ENCODE assay signal across 11 cellular contexts in the genomic region with DNA sequence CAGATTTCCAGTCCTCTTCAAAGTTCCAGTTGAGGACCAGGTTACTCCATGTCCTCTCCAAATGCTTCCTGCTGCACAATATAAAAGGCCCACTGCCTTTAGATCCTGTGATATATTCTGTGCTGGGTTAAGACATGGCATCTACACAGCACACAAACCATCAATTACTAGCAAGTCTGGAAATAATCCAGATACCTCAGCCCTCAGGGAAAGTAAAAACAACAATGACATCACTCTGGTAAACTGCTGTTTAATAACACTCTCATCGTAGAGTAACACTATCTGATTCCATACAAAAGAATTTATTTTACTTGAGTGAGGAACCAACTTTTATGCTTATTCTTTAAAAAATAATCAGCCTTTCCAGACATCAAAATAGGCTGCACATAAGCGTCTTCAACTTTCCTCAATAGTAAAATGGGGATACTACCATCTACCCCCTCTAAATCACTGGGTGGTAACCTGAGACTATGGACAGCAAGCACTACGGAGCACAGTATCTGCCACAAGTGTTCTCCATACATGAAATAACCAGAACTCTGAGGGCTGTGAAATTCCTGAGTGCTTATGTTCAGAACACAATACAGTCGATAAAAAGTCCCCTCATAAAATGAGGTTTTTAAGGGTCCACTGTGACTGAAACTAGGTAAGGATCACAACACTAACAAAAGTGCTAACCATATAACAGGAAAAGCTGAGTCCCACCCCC. TPM values are rescaled to one million over a fixed set of nuclear protein-coding genes. Genes with fewer than 3 reads are reported as not detected.
A peak's percentile ranks its signal among the peaks of the same experiment; 100 is the strongest.
DNase-seq lines count a peak whose midpoint lies in the region; ATAC-seq and TF ChIP-seq lines count a peak whose summit lies in the region.
"Had no signal": no experiment of that assay in that cellular context is flagged by ENCODE, and none has a peak within 500 bp of the region (broad histone marks: within the 10 kb centered on the region; RNA-seq: fewer than 3 reads in every experiment).

No MANE protein-coding gene starts in this region.

- no peak for TF ChIP-seq CTCF in omental fat pad (IDR thresholded peaks at IDR 0.05)

- no peak for ATAC-seq in omental fat pad (ENCODE audit: low FRiP score)
- ATAC-seq in GM18868 (IDR thresholded peaks at IDR 0.05; ENCODE audit: unreplicated experiment) = no peak
- no peak for ATAC-seq in HG03139 (IDR thresholded peaks at IDR 0.05; ENCODE audit: unreplicated experiment)
- ATAC-seq: K562 had no signal

- DNase-seq in GM03348 (ENCODE audit: low spot score) = peak; percentile 11
- peak; percentile 1 for DNase-seq in NCI-H345 treated with DMSO at 0.1 percent for 48 hours (lab: John Stamatoyannopoulos, UW; ENCODE audit: unreplicated experiment)
- peak; percentile 67 for DNase-seq in dermis blood vessel endothelial cell
- peak; percentile 48 for DNase-seq in non-pigmented ciliary epithelial cell (ENCODE audit: low read depth)
- DNase-seq in omental fat pad (ENCODE audit: low spot score) = no peak
- no peak for DNase-seq in NCI-H2227 (lab: John Stamatoyannopoulos, UW; ENCODE audit: unreplicated experiment)
- DNase-seq: activated T-cell treated with anti-CD3 and anti-CD28 coated beads, Interleukin-2, amount 50 U/mL, for 48 hours; NCI-H524 treated with DMSO at 0.1 percent for 48 hours had no signal

RNA-seq across cellular contexts. Expression of a gene that starts 53.4 kb away (rescaled TPM):
- total RNA-seq in dermis blood vessel endothelial cell (45.0 and 96.0 TPM in 2 replicates), omental fat pad (10 to 100 TPM in 1 of 4 donors, 1 to 10 TPM in 3; 3.4 to 16.2 (median 7.9) TPM)

Comparison
In these comparisons a context has a peak if more than half of its experiments do, and no peak if none do; other contexts are left out.
1. DNase-seq: peak in GM03348 (single experiment), NCI-H345 treated with DMSO at 0.1 percent for 48 hours (single experiment), dermis blood vessel endothelial cell (single experiment) and non-pigmented ciliary epithelial cell (single experiment); none in omental fat pad (single experiment) and NCI-H2227 (single experiment).